1 cellular context compared by ENCODE assay signal in genomic region chr10:21495002-21495685, GRCh38.
TF ChIP-seq lines count a peak whose summit lies in the region.

No MANE protein-coding gene starts in this region.

TF ChIP-seq in HepG2, 621 proteins besides CTCF, POLR2A, EP300 and RAD21 (continued from another document):
- TF ChIP-seq ZSCAN22 (CRISPR knock-in tag; IDR thresholded peaks at IDR 0.05) (no peak), ZNF30 (CRISPR knock-in tag; IDR thresholded peaks at IDR 0.05) (0 out of 2 replicates have a peak, but pooled peaks have one; percentile 33), ZNF367 (CRISPR knock-in tag; IDR thresholded peaks at IDR 0.05; ENCODE audit: borderline replicate concordance) (no peak), MBD4 (IDR thresholded peaks at IDR 0.05; ENCODE audit: borderline replicate concordance, low read length) (no peak), TAF15 (IDR thresholded peaks at IDR 0.05; ENCODE audit: low read depth, low read length, poor library complexity, severe bottlenecking) (peak; percentile 14), ZBTB42 (CRISPR knock-in tag; IDR thresholded peaks at IDR 0.05) (peak; percentile 18), ZNF446 (CRISPR knock-in tag; IDR thresholded peaks at IDR 0.05) (peak; percentile 26; the same call in 1 of the 2 replicates), NCOA1 (CRISPR knock-in tag; IDR thresholded peaks at IDR 0.05) (peak; percentile 45; the same call in 1 of the 2 replicates), CENPBD1 (CRISPR knock-in tag; IDR thresholded peaks at IDR 0.05; ENCODE audit: borderline replicate concordance, low read depth) (0 out of 2 replicates have a peak, but pooled peaks have one; percentile 70), ASH2L (IDR thresholded peaks at IDR 0.05; ENCODE audit: insufficient read length, low read depth, low read length) (no peak), ZSCAN30 (CRISPR knock-in tag; IDR thresholded peaks at IDR 0.05) (peak; percentile 9; the same call in 1 of the 2 replicates), GLI4 (CRISPR knock-in tag; IDR thresholded peaks at IDR 0.05; ENCODE audit: borderline replicate concordance) (no peak), PTBP1 (IDR thresholded peaks at IDR 0.05; ENCODE audit: low read depth, low read length, poor library complexity, severe bottlenecking) (peak; percentile 66), ZNF800 (CRISPR knock-in tag; IDR thresholded peaks at IDR 0.05) (peak; percentile 18; the same call in 1 of the 2 replicates), NRL (CRISPR knock-in tag; IDR thresholded peaks at IDR 0.05; ENCODE audit: borderline replicate concordance) (no peak), TGIF2 (CRISPR knock-in tag; IDR thresholded peaks at IDR 0.05) (peak; percentile 43; the same call in 1 of the 2 replicates), ZNF275 (CRISPR knock-in tag; IDR thresholded peaks at IDR 0.05; ENCODE audit: borderline replicate concordance) (0 out of 2 replicates have a peak, but pooled peaks have one; percentile 1)
